2 cellular contexts compared by ENCODE assay signal in genomic region chr7:31938650-31939049, GRCh38.
TF ChIP-seq lines count a peak whose summit lies in the region.

No MANE protein-coding gene starts in this region.

TF ChIP-seq in GM23338, 12 proteins besides CTCF, POLR2A, EP300 and RAD21 (continued from another document):
- TF ChIP-seq POLR2AphosphoS5 (IDR thresholded peaks at IDR 0.05; ENCODE audit: low read depth) (no peak), ZNF462 (CRISPR knock-in tag; IDR thresholded peaks at IDR 0.05) (no peak), ZNF331 (CRISPR knock-in tag; IDR thresholded peaks at IDR 0.05; ENCODE audit: low read depth) (no peak), STAT1 (IDR thresholded peaks at IDR 0.05; ENCODE audit: unreplicated experiment) (no peak), JUNB (IDR thresholded peaks at IDR 0.05; ENCODE audit: unreplicated experiment) (no peak), NANOG (IDR thresholded peaks at IDR 0.05; ENCODE audit: borderline replicate concordance) (no peak)

TF ChIP-seq in SK-N-SH, 30 proteins besides CTCF, POLR2A, EP300 and RAD21 (continued from another document):
- TF ChIP-seq ZBTB33 (IDR thresholded peaks at IDR 0.05; ENCODE audit: borderline replicate concordance, low read depth): no peak
- TF ChIP-seq CHD2 (IDR thresholded peaks at IDR 0.05; ENCODE audit: low read length, partially characterized antibody): no peak
- peak; percentile 47 for TF ChIP-seq JUND (IDR thresholded peaks at IDR 0.05)
- TF ChIP-seq RFX5 (IDR thresholded peaks at IDR 0.05; ENCODE audit: low read length): no peak
- 0 out of 2 replicates have a peak, but pooled peaks have one; percentile 12 for TF ChIP-seq TCF12 (IDR thresholded peaks at IDR 0.05)
- TF ChIP-seq PBX3 (IDR thresholded peaks at IDR 0.05): 0 out of 2 replicates have a peak, but pooled peaks have one; percentile 25
- TF ChIP-seq FOSL2 (IDR thresholded peaks at IDR 0.05; ENCODE audit: borderline replicate concordance, low read depth): peak; percentile 58; the same call in 1 of the 2 replicates
